ENCODE assay signal across 17 cellular contexts in the genomic region with DNA sequence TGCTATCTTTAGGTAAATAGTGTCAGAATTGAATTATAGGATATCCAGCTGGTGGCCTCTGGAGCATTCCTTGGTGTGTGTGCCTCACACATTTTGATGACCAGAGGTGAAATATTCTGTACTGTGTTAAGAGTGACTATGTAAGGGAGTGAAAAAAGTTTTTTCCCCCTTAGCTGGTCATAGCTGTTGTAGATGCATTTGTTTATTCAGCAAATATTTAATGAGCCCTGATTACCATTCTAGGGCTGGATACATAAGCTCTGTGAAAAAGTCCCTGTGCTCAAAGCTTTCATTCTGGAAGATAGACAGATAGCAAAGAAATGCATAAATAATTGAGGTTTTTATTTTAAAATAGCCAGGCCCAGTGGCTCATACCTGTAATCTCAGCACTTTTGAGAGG. TPM values are rescaled to one million over a fixed set of nuclear protein-coding genes. Genes with fewer than 3 reads are reported as not detected.
DNase-seq lines count a peak whose midpoint lies in the region; ATAC-seq, FAIRE-seq and TF ChIP-seq lines count a peak whose summit lies in the region.
"Had no signal": no experiment of that assay in that cellular context is flagged by ENCODE, and none has a peak within 500 bp of the region (broad histone marks: within the 10 kb centered on the region; RNA-seq: fewer than 3 reads in every experiment).

No MANE protein-coding gene starts in this region.

- TF ChIP-seq RAD21 in HepG2 (CRISPR knock-in tag; IDR thresholded peaks at IDR 0.05) = no peak

- H2AFZ ChIP-seq in GM23338 (no peak overlapping the region), HepG2 (ENCODE audit: low read length) (no peak overlapping the region)

- H3K27me3 ChIP-seq in GM23338 (ENCODE audit: insufficient read depth) (no peaks in the 10 kb centered on the region), HepG2 (ENCODE audit: control insufficient read depth in 1 of 2, insufficient read depth in 2 of 2, low read length in 2 of 2) (no peaks in the 10 kb centered on the region), stomach (no peaks in the 10 kb centered on the region)

- in situ Hi-C loops in HepG2 (cut with HindIII; ENCODE audit: extremely low pct_ligation_motif_present, low pct_unique_long_range_greater_than_20kb) = no loop called here

- H3K4me2 ChIP-seq in GM23338 (peak overlapping the region; percentile 46; the same call in 1 of the 2 replicates), HepG2 (ENCODE audit: low read depth, low read length) (no peak overlapping the region)

- no TSS peak for BruUV-seq in HepG2 (replicated peaks; lab: Mats Ljungman, UMichigan)

- FAIRE-seq in HepG2 (lab: Jason Lieb, UNC) = no peak
- FAIRE-seq: GM19239 had no signal

- no peak overlapping the region for H3K9ac ChIP-seq in HepG2 (ENCODE audit: insufficient read depth, low read depth, low read length)

- no peak for ATAC-seq in GM23338
- no peak for ATAC-seq in T-helper 17 cell
- no peak for ATAC-seq in HepG2
- ATAC-seq in HG03159 (IDR thresholded peaks at IDR 0.05; ENCODE audit: unreplicated experiment) = no peak

- H3K9me3 Mint-ChIP-seq in GM23338 = peaks cover 13% of the 10 kb centered on the region
- H3K9me3 Mint-ChIP-seq: CD4-positive, alpha-beta T cell had no signal

- H3K4me3 ChIP-seq in GM23338 (no peak overlapping the region), HepG2 (replicated peaks in 1 of 3; ENCODE audit: insufficient read depth in 1 of 3, low read depth in 2 of 3, low read length in 3 of 3) (no peak overlapping the region), stomach (no peak overlapping the region)

- TF ChIP-seq EP300 in HepG2 (IDR thresholded peaks at IDR 0.05; ENCODE audit: low read depth in 2 of 2, low read length in 2 of 2) (no peak), HepG2 (CRISPR knock-in tag; IDR thresholded peaks at IDR 0.05; ENCODE audit: borderline replicate concordance) (no peak), stomach (IDR thresholded peaks at IDR 0.05) (no peak)

- CTCF ChIA-PET in HepG2 (lab: Yijun Ruan, JAX; ENCODE audit: low intra/inter-chr PET ratio, low total read pairs) = no interaction called here

- H4K20me1 ChIP-seq in GM23338 (replicated peaks; ENCODE audit: insufficient read depth) (peaks cover 21% of the 10 kb centered on the region), HepG2 (ENCODE audit: insufficient read depth, low read length) (no peaks in the 10 kb centered on the region; the same call in 1 of the 2 replicates)

- H3K36me3 ChIP-seq in GM23338 (ENCODE audit: insufficient read depth) (peaks cover 5% of the 10 kb centered on the region; the same call in 1 of the 2 replicates), HepG2 (replicated peaks in 1 of 2; ENCODE audit: control insufficient read depth in 1 of 2, insufficient read depth in 2 of 2, low read length in 2 of 2) (peaks cover 3 to 24% of the 10 kb centered on the region in 2 experiments), stomach (peaks cover 0 to 20% (median 8%) of the 10 kb centered on the region in 4 donors)

- H3K9me3 ChIP-seq in T-helper 17 cell (ENCODE audit: control insufficient read depth, low read length, poor library complexity, severe bottlenecking) (no peaks in the 10 kb centered on the region), HepG2 (ENCODE audit: low read length) (peaks cover 14% of the 10 kb centered on the region), stomach (peaks cover 3 to 11% (median 8%) of the 10 kb centered on the region in 4 donors)

- peaks cover 44% of the 10 kb centered on the region for H3K4me1 ChIP-seq in GM23338 (ENCODE audit: insufficient read depth)
- H3K4me1 ChIP-seq in HepG2 (ENCODE audit: insufficient read depth, low read length) = peaks cover 38% of the 10 kb centered on the region
- peaks cover 11 to 58% (median 28%) of the 10 kb centered on the region in 4 donors for H3K4me1 ChIP-seq in stomach

- H3K9me2 ChIP-seq in GM23338 (ENCODE audit: insufficient read depth) = no peaks in the 10 kb centered on the region

- H3K27me3 Mint-ChIP-seq in GM23338 (ENCODE audit: insufficient read depth, low read depth, poor library complexity) (no peaks in the 10 kb centered on the region), T-helper 17 cell (no peaks in the 10 kb centered on the region)
- H3K27me3 Mint-ChIP-seq: B cell; CD4-positive, alpha-beta T cell had no signal

- intact Hi-C loops in HepG2 (cut with micrococcal nuclease; ENCODE audit: unreplicated experiment) = no loop called here
- intact Hi-C loops in stomach (cut with DNase I; ENCODE audit: low total_unique reads) = loop anchor here (10.0 kb wide), 1 partner anchor 113 kb away; a partner anchor contains a TSS

- TF ChIP-seq POLR2A in HepG2 (IDR thresholded peaks at IDR 0.05; ENCODE audit: insufficient read depth in 1 of 2, low read depth in 2 of 2, low read length in 2 of 2) (no peak), stomach (IDR thresholded peaks at IDR 0.05) (no peak)

- no peak overlapping the region for H3K4me3 Mint-ChIP-seq in GM23338
- H3K4me3 Mint-ChIP-seq in T-helper 17 cell = no peak overlapping the region
- H3K4me3 Mint-ChIP-seq: B cell; CD4-positive, alpha-beta T cell; HFFc6 had no signal

- peaks cover 35% of the 10 kb centered on the region for H3K36me3 Mint-ChIP-seq in GM23338 (ENCODE audit: low read depth)
- peaks cover 10% of the 10 kb centered on the region for H3K36me3 Mint-ChIP-seq in T-helper 17 cell (ENCODE audit: low read depth)

- H3K27ac ChIP-seq in GM23338 (ENCODE audit: low read depth) = no peak overlapping the region
- no peak overlapping the region for H3K27ac ChIP-seq in HepG2 (ENCODE audit: extremely low read length, insufficient read depth, low read length)
- H3K27ac ChIP-seq in stomach = peak overlapping the region in 4 of 5 donors; percentile 48 to 64 (median 54)
- H3K27ac ChIP-seq: HL-60 had no signal

- POLR2A ChIA-PET in HepG2 (lab: Yijun Ruan, JAX) = interaction anchor here (1.2 to 2.7 kb wide), 3 partner anchors 11 to 34 kb away, joined by 3 to 22 read pairs (median 6); a partner anchor contains a TSS

- H3K79me2 ChIP-seq in GM23338 (replicated peaks; ENCODE audit: insufficient read depth) (peaks cover 95% of the 10 kb centered on the region), HepG2 (ENCODE audit: insufficient read depth, low read length) (peaks cover 92% of the 10 kb centered on the region)

- H3K4me1 Mint-ChIP-seq in GM23338 (peaks cover 30% of the 10 kb centered on the region), T-helper 17 cell (peaks cover 26% of the 10 kb centered on the region)

- H3K27ac Mint-ChIP-seq in GM23338 = no peak overlapping the region
- H3K27ac Mint-ChIP-seq in T-helper 17 cell = peak overlapping the region; percentile 14
- H3K27ac Mint-ChIP-seq: B cell; CD4-positive, alpha-beta T cell; HFFc6 had no signal

- H3F3A ChIP-seq in GM23338 (replicated peaks; ENCODE audit: low read depth) = 0 out of 2 replicates have a peak, but pooled peaks cover 5% of the 10 kb centered on the region

- TF ChIP-seq CTCF in GM23338 (conservative IDR thresholded peaks at IDR 0.05; ENCODE audit: low read depth in 2 of 2) (no peak), HepG2 (CRISPR knock-in tag; IDR thresholded peaks at IDR 0.05) (no peak), stomach (IDR thresholded peaks at IDR 0.05) (no peak)

- DNase-seq in GM23338 (ENCODE audit: low spot score) (no peak), T-helper 17 cell (no peak), HepG2 (ENCODE audit: low spot score) (no peak), stomach (no peak), NCI-H524 (lab: John Stamatoyannopoulos, UW) (no peak), NCI-H345 treated with DMSO at 0.1 percent for 48 hours (lab: John Stamatoyannopoulos, UW; ENCODE audit: unreplicated experiment) (no peak)
- DNase-seq: C1 segment of cervical spinal cord; CD4-positive, alpha-beta T cell; DND-41; GDM1; HCEC 1CT; HFFc6; KG1 had no signal

RNA-seq across cellular contexts. Expression of a gene that starts 10.9 kb away (rescaled TPM):
- total RNA-seq in GM23338 (2014; rRNA removed; shearing (Covaris generic)) = 77.8 and 86.9 TPM in 2 replicates
- polyA plus RNA-seq in GM23338 (2016; fragmentation: Nextera tagmentation; extraction: Ambion mirVana) (48.7 and 53.5 TPM in 2 replicates), HepG2 (2011; rRNA removed) (84.6 and 85.5 TPM in 2 replicates), stomach (10 to 100 TPM in 2 of 3 donors, 1 to 10 TPM in 1; 9.2 to 11.6 (median 10.1) TPM)
- total RNA-seq in T-helper 17 cell (10 to 100 TPM; 21.1 to 21.2 TPM), HepG2 (2016; rRNA removed; fragmentation: Illumina TruSeq; extraction: Trizol) (77.5 and 78.0 TPM in 2 replicates), stomach (100 to 1,000 TPM in 2 of 5 donors, 10 to 100 TPM in 2, 1 to 10 TPM in 1; 8.8 to 139 (median 32.9) TPM)
- total RNA-seq in HepG2 (2016; cell fraction: cytosol; rRNA removed; fragmentation: Illumina TruSeq; extraction: Trizol; ENCODE audit: low read depth) = 26.9 and 32.1 TPM in 2 replicates
- 64.0 and 77.3 TPM in 2 replicates for total RNA-seq in HepG2 (2016; cell fraction: insoluble cytoplasmic fraction; rRNA removed; fragmentation: Illumina TruSeq; extraction: Trizol)
- 48.8 and 53.6 TPM in 2 replicates for total RNA-seq in HepG2 (2016; cell fraction: membrane; rRNA removed; fragmentation: Illumina TruSeq; extraction: Trizol)
- total RNA-seq in HepG2 (2016; cell fraction: nucleus; rRNA removed; fragmentation: Illumina TruSeq; extraction: Trizol) = 76.4 and 96.7 TPM in 2 replicates
- 56.8 and 57.9 TPM in 2 replicates for polyA plus RNA-seq in HepG2 (2011; cell fraction: cytosol; rRNA removed)
- polyA plus RNA-seq in HepG2 (2011; cell fraction: nucleus; rRNA removed) = 188 and 192 TPM in 2 replicates
- polyA plus RNA-seq in HepG2 (2012) = 71.9 and 80.9 TPM in 2 replicates
- 15.6 and 16.8 TPM in 2 replicates for polyA plus RNA-seq in HepG2 (2016; cell fraction: cytosol; fragmentation: Illumina TruSeq; extraction: Trizol; ENCODE audit: low read depth)
- polyA plus RNA-seq in HepG2 (2016; cell fraction: insoluble cytoplasmic fraction; fragmentation: Illumina TruSeq; extraction: Trizol; ENCODE audit: low read depth) = 85.9 and 98.6 TPM in 2 replicates
- 41.6 and 46.1 TPM in 2 replicates for polyA plus RNA-seq in HepG2 (2016; cell fraction: membrane; fragmentation: Illumina TruSeq; extraction: Trizol; ENCODE audit: low read depth)
- 172 and 200 TPM in 2 replicates for polyA plus RNA-seq in HepG2 (2016; cell fraction: nucleus; fragmentation: Illumina TruSeq; extraction: Trizol; ENCODE audit: insufficient read depth, low read depth)
- polyA minus RNA-seq in HepG2 (2011; rRNA and poly(A)+ RNA removed; ENCODE audit: low replicate concordance) = 60.1 and 174 TPM in 2 replicates
- polyA minus RNA-seq in HepG2 (2011; cell fraction: cytosol; rRNA and poly(A)+ RNA removed) = 43.8 and 44.1 TPM in 2 replicates
- polyA minus RNA-seq in HepG2 (2011; cell fraction: nucleus; rRNA and poly(A)+ RNA removed) = 158 and 170 TPM in 2 replicates

RNA-seq across cellular contexts. Expression of a gene that starts 49.6 kb away (rescaled TPM):
- 24.2 and 26.3 TPM in 2 replicates for total RNA-seq in GM23338 (2014; rRNA removed; shearing (Covaris generic))
- polyA plus RNA-seq in GM23338 (2016; fragmentation: Nextera tagmentation; extraction: Ambion mirVana) = 17.2 and 21.2 TPM in 2 replicates
- 10 to 100 TPM; 14.2 to 21.0 TPM for total RNA-seq in T-helper 17 cell
- total RNA-seq in HepG2 (2016; rRNA removed; fragmentation: Illumina TruSeq; extraction: Trizol) = 17.6 and 45.9 TPM in 2 replicates
- total RNA-seq in HepG2 (2016; cell fraction: cytosol; rRNA removed; fragmentation: Illumina TruSeq; extraction: Trizol; ENCODE audit: low read depth) = 8.2 and 9.2 TPM in 2 replicates
- 14.3 and 47.5 TPM in 2 replicates for total RNA-seq in HepG2 (2016; cell fraction: insoluble cytoplasmic fraction; rRNA removed; fragmentation: Illumina TruSeq; extraction: Trizol)
- 5.9 and 7.0 TPM in 2 replicates for total RNA-seq in HepG2 (2016; cell fraction: membrane; rRNA removed; fragmentation: Illumina TruSeq; extraction: Trizol)
- total RNA-seq in HepG2 (2016; cell fraction: nucleus; rRNA removed; fragmentation: Illumina TruSeq; extraction: Trizol) = 69.9 and 80.6 TPM in 2 replicates
- 83.5 and 102 TPM in 2 replicates for polyA plus RNA-seq in HepG2 (2011; rRNA removed)
- 8.8 and 10.1 TPM in 2 replicates for polyA plus RNA-seq in HepG2 (2011; cell fraction: cytosol; rRNA removed)
- polyA plus RNA-seq in HepG2 (2011; cell fraction: nucleus; rRNA removed) = 954 and 1,192 TPM in 2 replicates
- 30.9 and 34.5 TPM in 2 replicates for polyA plus RNA-seq in HepG2 (2012)
- polyA plus RNA-seq in HepG2 (2016; cell fraction: cytosol; fragmentation: Illumina TruSeq; extraction: Trizol; ENCODE audit: low read depth) = 1.4 and 1.7 TPM in 2 replicates
- polyA plus RNA-seq in HepG2 (2016; cell fraction: insoluble cytoplasmic fraction; fragmentation: Illumina TruSeq; extraction: Trizol; ENCODE audit: low read depth) = 12.2 and 14.0 TPM in 2 replicates
- 3.6 and 5.1 TPM in 2 replicates for polyA plus RNA-seq in HepG2 (2016; cell fraction: membrane; fragmentation: Illumina TruSeq; extraction: Trizol; ENCODE audit: low read depth)
- 225 and 235 TPM in 2 replicates for polyA plus RNA-seq in HepG2 (2016; cell fraction: nucleus; fragmentation: Illumina TruSeq; extraction: Trizol; ENCODE audit: insufficient read depth, low read depth)
- polyA minus RNA-seq in HepG2 (2011; rRNA and poly(A)+ RNA removed; ENCODE audit: low replicate concordance) = 31.0 and 31.7 TPM in 2 replicates
- polyA minus RNA-seq in HepG2 (2011; cell fraction: cytosol; rRNA and poly(A)+ RNA removed) = 2.2 and 3.7 TPM in 2 replicates
- 93.5 and 94.1 TPM in 2 replicates for polyA minus RNA-seq in HepG2 (2011; cell fraction: nucleus; rRNA and poly(A)+ RNA removed)
- 100 to 1,000 TPM in 1 of 5 donors, 10 to 100 TPM in 4; 25.2 to 253 (median 33.3) TPM for total RNA-seq in stomach
- polyA plus RNA-seq in stomach = 10 to 100 TPM in 1 of 3 donors, 1 to 10 TPM in 2; 3.8 to 23.3 (median 8.5) TPM

RNA-seq across cellular contexts. Expression of a gene that starts 49.7 kb away (rescaled TPM):
- total RNA-seq in GM23338 (2014; rRNA removed; shearing (Covaris generic)) = 18.3 and 22.1 TPM in 2 replicates
- 22.2 and 26.8 TPM in 2 replicates for polyA plus RNA-seq in GM23338 (2016; fragmentation: Nextera tagmentation; extraction: Ambion mirVana)
- 10 to 100 TPM; 13.4 to 18.3 TPM for total RNA-seq in T-helper 17 cell
- total RNA-seq in HepG2 (2016; rRNA removed; fragmentation: Illumina TruSeq; extraction: Trizol) = 37.0 and 37.1 TPM in 2 replicates
- total RNA-seq in HepG2 (2016; cell fraction: cytosol; rRNA removed; fragmentation: Illumina TruSeq; extraction: Trizol; ENCODE audit: low read depth) = 6.7 and 8.0 TPM in 2 replicates
- 32.3 and 35.9 TPM in 2 replicates for total RNA-seq in HepG2 (2016; cell fraction: insoluble cytoplasmic fraction; rRNA removed; fragmentation: Illumina TruSeq; extraction: Trizol)
- 10.0 and 11.2 TPM in 2 replicates for total RNA-seq in HepG2 (2016; cell fraction: membrane; rRNA removed; fragmentation: Illumina TruSeq; extraction: Trizol)
- 22.4 and 23.6 TPM in 2 replicates for total RNA-seq in HepG2 (2016; cell fraction: nucleus; rRNA removed; fragmentation: Illumina TruSeq; extraction: Trizol)
- polyA plus RNA-seq in HepG2 (2011; rRNA removed) = 87.6 and 91.8 TPM in 2 replicates
- 49.3 and 55.5 TPM in 2 replicates for polyA plus RNA-seq in HepG2 (2011; cell fraction: cytosol; rRNA removed)
- 62.2 and 70.6 TPM in 2 replicates for polyA plus RNA-seq in HepG2 (2011; cell fraction: nucleus; rRNA removed)
- 23.9 and 27.2 TPM in 2 replicates for polyA plus RNA-seq in HepG2 (2012)
- polyA plus RNA-seq in HepG2 (2016; cell fraction: cytosol; fragmentation: Illumina TruSeq; extraction: Trizol; ENCODE audit: low read depth) = 5.0 and 6.7 TPM in 2 replicates
- polyA plus RNA-seq in HepG2 (2016; cell fraction: insoluble cytoplasmic fraction; fragmentation: Illumina TruSeq; extraction: Trizol; ENCODE audit: low read depth) = 42.9 and 52.8 TPM in 2 replicates
- polyA plus RNA-seq in HepG2 (2016; cell fraction: membrane; fragmentation: Illumina TruSeq; extraction: Trizol; ENCODE audit: low read depth) = 6.5 and 10.4 TPM in 2 replicates
- 36.4 and 40.3 TPM in 2 replicates for polyA plus RNA-seq in HepG2 (2016; cell fraction: nucleus; fragmentation: Illumina TruSeq; extraction: Trizol; ENCODE audit: insufficient read depth, low read depth)
- polyA minus RNA-seq in HepG2 (2011; rRNA and poly(A)+ RNA removed; ENCODE audit: low replicate concordance) = 64.2 and 95.2 TPM in 2 replicates
- 23.7 and 30.0 TPM in 2 replicates for polyA minus RNA-seq in HepG2 (2011; cell fraction: cytosol; rRNA and poly(A)+ RNA removed)
- 15.5 and 25.1 TPM in 2 replicates for polyA minus RNA-seq in HepG2 (2011; cell fraction: nucleus; rRNA and poly(A)+ RNA removed)
- total RNA-seq in stomach = 1 to 10 TPM in 4 of 5 donors, not detected in 1; 3.6 to 7.0 (median 4.6) TPM
- 10 to 100 TPM; 24.1 to 26.8 (median 26.1) TPM for polyA plus RNA-seq in stomach

Comparison
In these comparisons a context has a peak if more than half of its experiments do, and no peak if none do; other contexts are left out.
1. H3K27ac ChIP-seq: peak in stomach (4 of 5); none in GM23338 (single experiment) and HepG2 (single experiment).